Comparison of ENCODE assay signal across 11 cellular contexts in the genomic region with DNA sequence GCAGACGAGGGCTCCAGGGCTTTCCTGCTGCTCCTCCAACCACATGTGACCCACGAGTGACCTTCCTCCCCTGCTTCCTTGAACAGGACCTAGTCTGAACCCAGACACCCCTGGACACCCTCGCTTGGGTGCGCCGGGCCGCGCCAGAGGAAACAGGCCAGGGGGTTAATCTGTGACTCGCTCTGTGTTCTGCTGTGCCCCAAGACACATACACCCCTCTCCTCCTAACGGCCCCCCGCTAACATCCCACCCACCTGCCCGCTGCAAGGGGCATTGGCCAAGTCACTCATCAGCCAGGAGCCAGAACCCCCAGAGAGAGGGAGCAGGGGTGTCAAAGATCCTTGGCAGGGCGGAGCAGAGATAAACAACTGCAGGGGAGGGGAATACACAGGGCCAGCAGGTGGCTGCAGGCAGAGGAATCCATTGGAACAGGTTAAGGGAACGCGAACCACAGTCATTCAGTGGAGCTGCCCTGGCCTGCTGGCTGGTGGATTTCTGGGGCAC. TPM values are rescaled to one million over a fixed set of nuclear protein-coding genes. Genes with fewer than 3 reads are reported as not detected.
DNase-seq lines count a peak whose midpoint lies in the region; ATAC-seq and TF ChIP-seq lines count a peak whose summit lies in the region.
"Had no signal": no experiment of that assay in that cellular context is flagged by ENCODE, and none has a peak within 500 bp of the region (broad histone marks: within the 10 kb centered on the region; RNA-seq: fewer than 3 reads in every experiment).

No MANE protein-coding gene starts in this region.

- H3K23ac ChIP-seq in mesendoderm (ENCODE audit: low read length) = no peak overlapping the region

- H3K4ac ChIP-seq in mesendoderm (ENCODE audit: low read depth, low read length) = no peak overlapping the region

- H3K4me3 Mint-ChIP-seq in CD4-positive, alpha-beta T cell = no peak overlapping the region

- DNase-seq in SK-N-MC (ENCODE audit: low read depth, low spot score) = no peak
- DNase-seq in mesendoderm = peak; percentile 51
- peak; percentile 57 to 69 for DNase-seq in suprapubic skin (ENCODE audit: low spot score in 2 of 2)
- no peak for DNase-seq in CD4-positive, alpha-beta T cell
- no peak for DNase-seq in NCI-H2227 treated with DMSO at 0.1 percent for 48 hours (lab: John Stamatoyannopoulos, UW)
- DNase-seq: activated CD4-positive, CD25-positive, alpha-beta regulatory T cell had no signal

- no peaks in the 10 kb centered on the region for H3K9me3 Mint-ChIP-seq in CD4-positive, alpha-beta T cell

- no peak overlapping the region for H2BK15ac ChIP-seq in mesendoderm (replicated peaks; ENCODE audit: low read depth)

- H3K27me3 Mint-ChIP-seq in CD4-positive, alpha-beta T cell = peaks cover 7% of the 10 kb centered on the region

- CTCF ChIA-PET in CD4-positive, alpha-beta T cell (lab: Charles Lee) = no interaction called here

- H3K27me3 ChIP-seq in gastroesophageal sphincter = no peaks in the 10 kb centered on the region
- no peaks in the 10 kb centered on the region for H3K27me3 ChIP-seq in mesendoderm (ENCODE audit: insufficient read depth, low read length, poor library complexity)
- no peaks in the 10 kb centered on the region for H3K27me3 ChIP-seq in suprapubic skin
- H3K27me3 ChIP-seq in CD4-positive, alpha-beta T cell (ENCODE audit: control insufficient read depth, insufficient read depth, low read length) = no peaks in the 10 kb centered on the region

- H3K4me1 ChIP-seq in gastroesophageal sphincter (peaks cover 11 to 91% (median 47%) of the 10 kb centered on the region in 3 donors), mesendoderm (ENCODE audit: control insufficient read depth, low read depth, low read length) (peaks cover 5% of the 10 kb centered on the region), suprapubic skin (peaks cover 38% of the 10 kb centered on the region)
- H3K4me1 ChIP-seq: HAP-1 had no signal

- ATAC-seq in gastroesophageal sphincter (no peak), GM18505 (IDR thresholded peaks at IDR 0.05; ENCODE audit: unreplicated experiment) (no peak), GM19351 (IDR thresholded peaks at IDR 0.05; ENCODE audit: unreplicated experiment) (no peak)
- ATAC-seq in CD4-positive, alpha-beta T cell (ENCODE audit: poor library complexity) = no peak

- peaks cover 55% of the 10 kb centered on the region for H3K36me3 ChIP-seq in SK-N-MC (ENCODE audit: insufficient read depth, low read length)
- no peaks in the 10 kb centered on the region for H3K36me3 ChIP-seq in gastroesophageal sphincter
- no peaks in the 10 kb centered on the region for H3K36me3 ChIP-seq in mesendoderm (ENCODE audit: control insufficient read depth, insufficient read depth, low read length)
- no peaks in the 10 kb centered on the region for H3K36me3 ChIP-seq in suprapubic skin
- H3K36me3 ChIP-seq: HAP-1 had no signal

- H4K8ac ChIP-seq in mesendoderm (ENCODE audit: low read depth, low read length) = no peak overlapping the region

- H3K4me3 ChIP-seq in SK-N-MC (no peak overlapping the region), gastroesophageal sphincter (peak overlapping the region in 1 of 2 donors; percentile 21), mesendoderm (ENCODE audit: low read length) (no peak overlapping the region), suprapubic skin (no peak overlapping the region)
- H3K4me3 ChIP-seq: HAP-1 had no signal

- H2BK5ac ChIP-seq in mesendoderm (ENCODE audit: low read length) = no peak overlapping the region

- no peaks in the 10 kb centered on the region for H3K79me1 ChIP-seq in mesendoderm (ENCODE audit: low read length)

- H3K79me2 ChIP-seq in mesendoderm (ENCODE audit: control insufficient read depth, insufficient read depth, low read length) = no peaks in the 10 kb centered on the region

- H2AK5ac ChIP-seq in mesendoderm (ENCODE audit: low read length) = no peak overlapping the region

- POLR2A ChIA-PET in CD4-positive, alpha-beta T cell (lab: Charles Lee) = no interaction called here

- WGBS in gastroesophageal sphincter (ENCODE audit: low coverage in 1 of 2), 2 donors = 14 to 20% methylated on average over 2 to 7 of the region's 14 CpGs
- no CpG with 5 or more reads among the region's 14 CpGs for WGBS in mesendoderm (ENCODE audit: extremely low coverage, insufficient coverage, low lambda C conversion rate)
- WGBS in suprapubic skin = 67% methylated on average over 14 of the region's 14 CpGs

- H3K9me3 ChIP-seq in SK-N-MC (ENCODE audit: low read depth, low read length) = peaks cover 4% of the 10 kb centered on the region; the same call in 1 of the 2 replicates
- H3K9me3 ChIP-seq in gastroesophageal sphincter = no peaks in the 10 kb centered on the region
- no peaks in the 10 kb centered on the region for H3K9me3 ChIP-seq in suprapubic skin
- no peaks in the 10 kb centered on the region for H3K9me3 ChIP-seq in CD4-positive, alpha-beta T cell (ENCODE audit: control insufficient read depth, low read length)
- H3K9me3 ChIP-seq: HAP-1 had no signal

- H3K9ac ChIP-seq in SK-N-MC (ENCODE audit: insufficient read length) (no peak overlapping the region), mesendoderm (ENCODE audit: low read length) (no peak overlapping the region)

- H3K27ac ChIP-seq in SK-N-MC = 0 out of 2 replicates have a peak overlapping the region, but pooled peaks have one; percentile 42
- H3K27ac ChIP-seq in gastroesophageal sphincter = peak overlapping the region; percentile 9 to 95 (median 82)
- H3K27ac ChIP-seq in mesendoderm (ENCODE audit: low read depth, low read length) = no peak overlapping the region
- H3K27ac ChIP-seq in suprapubic skin = peak overlapping the region; percentile 47
- H3K27ac ChIP-seq in CD4-positive, alpha-beta T cell (ENCODE audit: low read depth, low read length) = no peak overlapping the region
- H3K27ac ChIP-seq: RWPE1 had no signal

- H3K36me3 Mint-ChIP-seq in CD4-positive, alpha-beta T cell (ENCODE audit: low read depth) = no peaks in the 10 kb centered on the region

- no peak overlapping the region for H4K5ac ChIP-seq in mesendoderm (ENCODE audit: low read length)

- H2BK120ac ChIP-seq in mesendoderm (ENCODE audit: low read depth, low read length) = no peak overlapping the region

- no peak overlapping the region for H3K4me2 ChIP-seq in mesendoderm (ENCODE audit: low read length)

- no peak overlapping the region for H3K27ac Mint-ChIP-seq in CD4-positive, alpha-beta T cell

- TF ChIP-seq POLR2A in gastroesophageal sphincter (IDR thresholded peaks at IDR 0.05) (no peak), suprapubic skin (IDR thresholded peaks at IDR 0.05) (no peak), GM18505 (IDR thresholded peaks at IDR 0.05; ENCODE audit: borderline replicate concordance, extremely low read depth, insufficient read depth, insufficient read length) (no peak)

- H3K4me1 Mint-ChIP-seq in CD4-positive, alpha-beta T cell (ENCODE audit: low read depth) = no peaks in the 10 kb centered on the region

- H3K56ac ChIP-seq in mesendoderm (ENCODE audit: low read length) = no peak overlapping the region

- intact Hi-C loops in CD4-positive, alpha-beta T cell (cut with DNase I, micrococcal nuclease) = no loop called here

- H3K18ac ChIP-seq in mesendoderm (ENCODE audit: low read length) = no peak overlapping the region

- TF ChIP-seq CTCF in gastroesophageal sphincter (IDR thresholded peaks at IDR 0.05) (no peak), suprapubic skin (IDR thresholded peaks at IDR 0.05) (no peak)
- no peak for TF ChIP-seq CTCF in CD4-positive, alpha-beta T cell (IDR thresholded peaks at IDR 0.05)

- TF ChIP-seq EP300 in gastroesophageal sphincter (IDR thresholded peaks at IDR 0.05) (no peak), suprapubic skin (IDR thresholded peaks at IDR 0.05) (no peak)

RNA-seq across cellular contexts. Expression of a gene that starts 38.1 kb away (rescaled TPM):
- total RNA-seq in gastroesophageal sphincter = 1,000 to 10,000 TPM in 3 of 4 donors, 100 to 1,000 TPM in 1; 825 to 2,193 (median 1,462) TPM
- 1.7 TPM for polyA plus RNA-seq in mesendoderm (2013, experiment 1 of 2)
- 2.4 TPM for polyA plus RNA-seq in mesendoderm (2013, experiment 2 of 2)
- 100 to 1,000 TPM in 2 of 4 donors, 10 to 100 TPM in 2; 64.1 to 145 (median 99.5) TPM for total RNA-seq in suprapubic skin
- under 1 TPM; 0.25 to 0.34 TPM for total RNA-seq in CD4-positive, alpha-beta T cell

Comparison
In these comparisons a context has a peak if more than half of its experiments do, and no peak if none do; other contexts are left out.
1. DNase-seq: peak in mesendoderm (single experiment) and suprapubic skin (2 of 2); none in SK-N-MC (single experiment), CD4-positive, alpha-beta T cell (0 of 10) and NCI-H2227 treated with DMSO at 0.1 percent for 48 hours (single experiment).
2. H3K27ac ChIP-seq: peak in SK-N-MC (single experiment), gastroesophageal sphincter (4 of 4) and suprapubic skin (single experiment); none in mesendoderm (single experiment) and CD4-positive, alpha-beta T cell (single experiment).
3. RNA of a gene that starts 38.1 kb away (total RNA-seq): 825 to 2,193 TPM in gastroesophageal sphincter and 64.1 to 145 TPM in suprapubic skin; 0.25 to 0.34 TPM in CD4-positive, alpha-beta T cell; every median in the first group is over 10 times any median in the second.